Comparison of ENCODE assay signal across 1 cellular context in the genomic region with DNA sequence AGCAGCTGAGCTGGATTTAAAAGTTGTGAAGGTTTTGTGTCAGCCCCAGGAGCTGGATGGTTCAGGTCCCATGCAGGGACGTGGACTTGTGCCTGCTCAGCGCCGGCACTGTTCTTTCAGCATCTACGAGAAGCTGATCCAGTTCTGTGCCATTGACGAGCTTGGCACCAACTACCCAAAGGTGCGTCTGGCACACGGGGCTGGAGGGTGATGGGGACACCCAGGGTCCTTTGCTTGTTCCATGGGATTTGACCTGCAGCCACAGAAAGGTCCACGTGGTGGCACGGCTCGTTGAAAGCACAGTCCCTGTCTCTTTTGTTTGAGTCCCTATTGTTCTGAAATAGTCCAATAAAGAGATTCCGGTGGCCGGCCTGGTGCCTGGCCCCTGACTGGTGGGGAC.
A peak's percentile ranks its signal among the peaks of the same experiment; 100 is the strongest.
TF ChIP-seq lines count a peak whose summit lies in the region.

No MANE protein-coding gene starts in this region.

TF ChIP-seq in HepG2, 621 proteins besides CTCF, POLR2A, EP300 and RAD21:
- TF ChIP-seq AGO2 (optimal IDR thresholded peaks at IDR 0.05; ENCODE audit: low read depth, low read length) (peak; percentile 56), RORA (CRISPR knock-in tag; IDR thresholded peaks at IDR 0.05) (no peak)
TF ChIP-seq in HepG2: peak in this region for 1.
